In genomic region chr1:95384570-95384969, GRCh38 we compare ENCODE assay signal across 1 cellular context.
TF ChIP-seq lines count a peak whose summit lies in the region.

No MANE protein-coding gene starts in this region.

TF ChIP-seq in HEK293, 187 proteins besides CTCF, POLR2A, EP300 and RAD21 (continued from another document):
- TF ChIP-seq PATZ1 (tag by site-specific recombination; IDR thresholded peaks at IDR 0.05) (no peak), ZNF677 (tag by site-specific recombination; IDR thresholded peaks at IDR 0.05) (peak; percentile 71), PRDM10 (tag by site-specific recombination; IDR thresholded peaks at IDR 0.05) (no peak), ZNF433 (tag by site-specific recombination; IDR thresholded peaks at IDR 0.05; ENCODE audit: low read depth) (no peak), KLF17 (tag by site-specific recombination; IDR thresholded peaks at IDR 0.05) (no peak), ZNF670 (tag by site-specific recombination; IDR thresholded peaks at IDR 0.05; ENCODE audit: low read depth) (no peak), ZNF423 (tag by site-specific recombination; IDR thresholded peaks at IDR 0.05) (no peak)
- TF ChIP-seq, protein P1, sequence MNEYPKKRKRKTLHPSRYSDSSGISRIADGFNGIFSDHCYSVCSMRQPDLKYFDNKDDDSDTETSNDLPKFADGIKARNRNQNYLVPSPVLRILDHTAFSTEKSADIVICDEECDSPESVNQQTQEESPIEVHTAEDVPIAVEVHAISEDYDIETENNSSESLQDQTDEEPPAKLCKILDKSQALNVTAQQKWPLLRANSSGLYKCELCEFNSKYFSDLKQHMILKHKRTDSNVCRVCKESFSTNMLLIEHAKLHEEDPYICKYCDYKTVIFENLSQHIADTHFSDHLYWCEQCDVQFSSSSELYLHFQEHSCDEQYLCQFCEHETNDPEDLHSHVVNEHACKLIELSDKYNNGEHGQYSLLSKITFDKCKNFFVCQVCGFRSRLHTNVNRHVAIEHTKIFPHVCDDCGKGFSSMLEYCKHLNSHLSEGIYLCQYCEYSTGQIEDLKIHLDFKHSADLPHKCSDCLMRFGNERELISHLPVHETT (tag by site-specific recombination; IDR thresholded peaks at IDR 0.05): no peak
